ENCODE assay signal across 9 cellular contexts in genomic region chr4:185213829-185214228, GRCh38. TPM values are rescaled to one million over a fixed set of nuclear protein-coding genes. Genes with fewer than 3 reads are reported as not detected.
DNase-seq lines count a peak whose midpoint lies in the region; ATAC-seq and TF ChIP-seq lines count a peak whose summit lies in the region.
"Had no signal": no experiment of that assay in that cellular context is flagged by ENCODE, and none has a peak within 500 bp of the region (broad histone marks: within the 10 kb centered on the region; RNA-seq: fewer than 3 reads in every experiment).

No MANE protein-coding gene starts in this region.

- peak; percentile 50 for ATAC-seq in GM18858 (IDR thresholded peaks at IDR 0.05; ENCODE audit: unreplicated experiment)
- peak; percentile 44 for ATAC-seq in GM21717 (IDR thresholded peaks at IDR 0.05; ENCODE audit: unreplicated experiment)
- ATAC-seq in HG03432 (IDR thresholded peaks at IDR 0.05; ENCODE audit: unreplicated experiment) = peak; percentile 45
- ATAC-seq in upper lobe of right lung = no peak

- TF ChIP-seq CTCF in upper lobe of right lung (IDR thresholded peaks at IDR 0.05) (no peak), uterus (IDR thresholded peaks at IDR 0.05) (no peak)

- H3K4me3 ChIP-seq in upper lobe of right lung = no peak overlapping the region
- H3K4me3 ChIP-seq in uterus = no peak overlapping the region

- no peaks in the 10 kb centered on the region for H3K9me3 ChIP-seq in upper lobe of right lung
- no peaks in the 10 kb centered on the region for H3K9me3 ChIP-seq in uterus

- no peak for TF ChIP-seq POLR2A in erythroblast (IDR thresholded peaks at IDR 0.05; ENCODE audit: low read length)
- no peak for TF ChIP-seq POLR2A in uterus (IDR thresholded peaks at IDR 0.05)

- no peaks in the 10 kb centered on the region for H3K27me3 ChIP-seq in upper lobe of right lung
- H3K27me3 ChIP-seq in uterus = no peaks in the 10 kb centered on the region

- H3K4me1 ChIP-seq in upper lobe of right lung = peaks cover 14% of the 10 kb centered on the region
- H3K4me1 ChIP-seq in uterus = no peaks in the 10 kb centered on the region

- intact Hi-C loops in upper lobe of right lung (cut with DNase I) = no loop called here
- intact Hi-C loops in uterus (cut with DNase I; ENCODE audit: low total_unique reads) = no loop called here

- no peak overlapping the region for H3K27ac ChIP-seq in upper lobe of right lung
- no peak overlapping the region for H3K27ac ChIP-seq in uterus

- H3K36me3 ChIP-seq in upper lobe of right lung = no peaks in the 10 kb centered on the region
- no peaks in the 10 kb centered on the region for H3K36me3 ChIP-seq in uterus

- DNase-seq in erythroblast (lab: John Stamatoyannopoulos, UW) (peak; percentile 8 to 40), upper lobe of right lung (no peak), uterus (no peak), kidney tubule cell (ENCODE audit: low spot score) (no peak)
- no peak for DNase-seq in stimulated activated naive CD4-positive, alpha-beta T cell (lab: John Stamatoyannopoulos, UW)
- DNase-seq: hypothalamus had no signal

RNA-seq across cellular contexts. Expression of gene SNX25, which starts 4.4 kb away (rescaled TPM):
- total RNA-seq in upper lobe of right lung (98.5 TPM), uterus (100 to 1,000 TPM in 1 of 4 donors, 10 to 100 TPM in 2, 1 to 10 TPM in 1; 7.1 to 113 (median 20.9) TPM)

RNA-seq across cellular contexts. Expression of gene CFAP97, which starts 10.0 kb away (rescaled TPM):
- 38.2 TPM for total RNA-seq in upper lobe of right lung
- total RNA-seq in uterus = 10 to 100 TPM; 20.9 to 63.1 (median 42.0) TPM

Comparison
In these comparisons a context has a peak if more than half of its experiments do, and no peak if none do; other contexts are left out.
1. DNase-seq: peak in erythroblast (2 of 2); none in upper lobe of right lung (single experiment), uterus (0 of 2), stimulated activated naive CD4-positive, alpha-beta T cell (0 of 6) and kidney tubule cell (single experiment).